ENCODE assay signal across 8 cellular contexts in the genomic region with DNA sequence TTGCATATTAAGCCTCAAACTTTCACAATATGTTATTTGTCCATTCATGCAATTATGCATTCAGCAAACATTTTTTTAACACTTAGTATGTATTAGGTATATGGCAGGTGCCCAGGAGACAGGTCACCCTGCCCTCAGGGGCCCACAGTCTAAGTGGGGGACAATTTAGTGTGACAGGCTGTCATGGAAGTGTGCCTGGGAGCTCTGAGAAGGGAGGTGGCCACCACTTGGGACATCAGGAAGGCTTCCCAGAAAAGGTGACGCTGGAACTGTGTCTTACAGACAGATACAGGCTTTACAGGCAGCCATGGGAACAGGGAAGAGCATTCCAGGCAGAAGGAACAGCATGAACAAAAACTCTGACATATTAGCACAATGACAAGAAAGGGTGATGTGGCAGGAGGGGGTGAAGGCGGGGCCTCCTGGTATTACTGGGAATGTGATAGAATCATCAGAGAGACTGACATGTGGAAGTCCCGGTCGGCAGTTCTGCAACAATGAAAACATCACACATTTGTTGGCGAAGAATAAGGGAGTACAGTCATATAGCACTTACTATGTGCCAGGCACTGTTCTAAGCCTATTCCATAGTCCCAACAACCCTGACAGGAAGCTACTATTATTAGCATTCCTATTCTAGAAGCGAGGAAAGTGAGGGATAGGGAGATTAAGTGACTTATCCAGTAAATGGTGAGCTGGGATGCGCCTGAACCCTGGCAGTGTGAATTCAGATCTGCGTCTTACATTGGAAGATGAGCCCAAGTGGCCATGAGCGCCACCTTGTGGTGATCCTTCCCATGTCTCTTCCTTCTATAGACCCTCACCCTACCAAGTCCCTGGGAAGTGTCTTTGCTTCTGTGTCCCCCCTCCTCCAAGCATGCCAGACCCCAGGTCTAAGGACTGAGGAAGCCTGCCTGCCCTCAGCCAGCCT. TPM values are rescaled to one million over a fixed set of nuclear protein-coding genes. Genes with fewer than 3 reads are reported as not detected.
A peak's percentile ranks its signal among the peaks of the same experiment; 100 is the strongest.
DNase-seq lines count a peak whose midpoint lies in the region; ATAC-seq and TF ChIP-seq lines count a peak whose summit lies in the region.

No MANE protein-coding gene starts in this region.

- H3K36me3 ChIP-seq in Peyer's patch (peaks cover 0 to 12% (median 0%) of the 10 kb centered on the region in 3 donors), neuronal stem cell (replicated peaks in 1 of 2; ENCODE audit: control insufficient read depth in 2 of 2, insufficient read depth in 2 of 2, low read length in 2 of 2) (no peaks in the 10 kb centered on the region)

- H3K4ac ChIP-seq in neuronal stem cell (ENCODE audit: low read length), result no peak overlapping the region

- no peak overlapping the region for H3K4me2 ChIP-seq in neuronal stem cell (ENCODE audit: insufficient read depth, low read length, poor library complexity, severe bottlenecking)

- H3K4me1 ChIP-seq in Peyer's patch (peaks cover 0 to 11% (median under 1%) of the 10 kb centered on the region in 4 donors), neuronal stem cell (ENCODE audit: control insufficient read depth in 2 of 2, insufficient read depth in 1 of 2, low read depth in 1 of 2, low read length in 2 of 2) (peaks cover 0 to 7% of the 10 kb centered on the region in 2 donors)

- ATAC-seq in CD4-positive, alpha-beta T cell (ENCODE audit: poor library complexity), result peak; percentile 63
- peak; percentile 56 to 59 for ATAC-seq in activated T-cell treated with anti-CD3 and anti-CD28 coated beads, Interleukin-2, amount 50 U/mL, for 72 hours (replicated peaks in 1 of 2)

- TF ChIP-seq POLR2A in Peyer's patch (IDR thresholded peaks at IDR 0.05), result no peak

- H3K23ac ChIP-seq in neuronal stem cell (ENCODE audit: low read depth, low read length, poor library complexity), result no peak overlapping the region

- CTCF ChIA-PET in CD4-positive, alpha-beta T cell (lab: Charles Lee), result interaction anchor here (0.7 to 6.5 kb wide), 16 partner anchors 11 to 152 kb away, joined by 3 to 112 read pairs (median 6); a partner anchor contains a TSS

- intact Hi-C loops in CD4-positive, alpha-beta T cell (cut with DNase I, micrococcal nuclease), result loop anchor here (1.0 to 2.0 kb wide), 4 partner anchors 16 to 150 kb away; no protein-coding TSS in a partner anchor

- peak overlapping the region; percentile 41 for H3K27ac ChIP-seq in CD4-positive, alpha-beta T cell (ENCODE audit: low read depth, low read length)
- H3K27ac ChIP-seq in Peyer's patch (no peak overlapping the region), neuronal stem cell (replicated peaks; ENCODE audit: low read length) (no peak overlapping the region)

- POLR2A ChIA-PET in CD4-positive, alpha-beta T cell (lab: Charles Lee), result interaction anchor here (0.7 to 12.1 kb wide), 6 partner anchors 8 to 74 kb away, joined by 3 to 262 read pairs (median 5); a partner anchor contains a TSS

- H3K36me3 Mint-ChIP-seq in CD4-positive, alpha-beta T cell (ENCODE audit: low read depth), result peaks cover 78% of the 10 kb centered on the region
- peaks cover 27 to 56% of the 10 kb centered on the region in 2 donors for H3K36me3 Mint-ChIP-seq in activated T-cell treated with anti-CD3 and anti-CD28 coated beads, Interleukin-2, amount 50 U/mL, for 72 hours (ENCODE audit: insufficient read depth in 2 of 2)
- H3K36me3 Mint-ChIP-seq in type B pancreatic cell, result no peaks in the 10 kb centered on the region

- no peak overlapping the region for H2AFZ ChIP-seq in neuronal stem cell (ENCODE audit: low read length)

- H3K4me3 Mint-ChIP-seq in CD4-positive, alpha-beta T cell, result peak overlapping the region; percentile 39
- H3K4me3 Mint-ChIP-seq in activated T-cell treated with anti-CD3 and anti-CD28 coated beads, Interleukin-2, amount 50 U/mL, for 72 hours, result peak overlapping the region; percentile 48 to 61
- no peak overlapping the region for H3K4me3 Mint-ChIP-seq in type B pancreatic cell

- no CpG with 5 or more reads among the region's 9 CpGs for WGBS in neuronal stem cell (ENCODE audit: extremely low coverage in 2 of 2, insufficient read length in 2 of 2, insufficient replicate concordance in 1 of 2), 2 donors

- peak; percentile 70 to 83 (median 76) for DNase-seq in CD4-positive, alpha-beta T cell
- DNase-seq in HK-2 (ENCODE audit: unreplicated experiment), result peak; percentile 60
- peak; percentile 78 to 94 (median 86) for DNase-seq in Peyer's patch
- peak; percentile 80 to 81 for DNase-seq in activated T-cell treated with anti-CD3 and anti-CD28 coated beads, Interleukin-2, amount 50 U/mL, for 72 hours
- peak; percentile 87 for DNase-seq in fibroblast of pulmonary artery (ENCODE audit: low read depth)
- DNase-seq in neuronal stem cell (ENCODE audit: low spot score), result peak; percentile 83
- no peak for DNase-seq in type B pancreatic cell (ENCODE audit: extremely low spot score, unreplicated experiment)
- DNase-seq in mesenteric fat pad (ENCODE audit: low spot score), result no peak

- peak overlapping the region; percentile 100 for H3K27ac Mint-ChIP-seq in CD4-positive, alpha-beta T cell
- H3K27ac Mint-ChIP-seq in activated T-cell treated with anti-CD3 and anti-CD28 coated beads, Interleukin-2, amount 50 U/mL, for 72 hours, result peak overlapping the region; percentile 64
- no peak overlapping the region for H3K27ac Mint-ChIP-seq in type B pancreatic cell

- TF ChIP-seq CTCF in CD4-positive, alpha-beta T cell (IDR thresholded peaks at IDR 0.05), result peak; percentile 93
- TF ChIP-seq CTCF in Peyer's patch (IDR thresholded peaks at IDR 0.05), result peak; percentile 63 to 77 (median 74)
- TF ChIP-seq CTCF in fibroblast of pulmonary artery (IDR thresholded peaks at IDR 0.05; ENCODE audit: low read length, missing control alignments), result peak; percentile 93
- peak; percentile 87 for TF ChIP-seq CTCF in type B pancreatic cell (conservative IDR thresholded peaks at IDR 0.05)

- peak overlapping the region; percentile 92 for H2AK5ac ChIP-seq in neuronal stem cell (ENCODE audit: low read depth, low read length)

- peaks cover 68% of the 10 kb centered on the region for H3K4me1 Mint-ChIP-seq in CD4-positive, alpha-beta T cell (ENCODE audit: low read depth)
- peaks cover 82% of the 10 kb centered on the region for H3K4me1 Mint-ChIP-seq in activated T-cell treated with anti-CD3 and anti-CD28 coated beads, Interleukin-2, amount 50 U/mL, for 72 hours (ENCODE audit: low read depth)
- no peaks in the 10 kb centered on the region for H3K4me1 Mint-ChIP-seq in type B pancreatic cell (ENCODE audit: unreplicated experiment)

- H3K79me1 ChIP-seq in neuronal stem cell (ENCODE audit: low read depth, low read length), result no peaks in the 10 kb centered on the region

- H3K4me3 ChIP-seq in Peyer's patch, result no peak overlapping the region
- no peak overlapping the region for H3K4me3 ChIP-seq in fibroblast of pulmonary artery (replicated peaks; ENCODE audit: low read depth, low read length)
- no peak overlapping the region for H3K4me3 ChIP-seq in neuronal stem cell (ENCODE audit: low read length in 2 of 2)

- no peak overlapping the region for H4K8ac ChIP-seq in neuronal stem cell (ENCODE audit: low read depth, low read length)

- H4K91ac ChIP-seq in neuronal stem cell (ENCODE audit: low read depth, low read length, poor library complexity), result no peak overlapping the region

- H2BK120ac ChIP-seq in neuronal stem cell (ENCODE audit: low read depth, low read length), result no peak overlapping the region

- peak overlapping the region; percentile 50 for H3K18ac ChIP-seq in neuronal stem cell (ENCODE audit: low read length)

- H3K14ac ChIP-seq in neuronal stem cell (ENCODE audit: low read length), result no peak overlapping the region

- no peaks in the 10 kb centered on the region for H3K9me3 ChIP-seq in CD4-positive, alpha-beta T cell (ENCODE audit: control insufficient read depth, low read length)
- H3K9me3 ChIP-seq in Peyer's patch (no peaks in the 10 kb centered on the region), neuronal stem cell (replicated peaks in 1 of 2; ENCODE audit: control insufficient read depth in 2 of 2, insufficient read depth in 1 of 2, low read depth in 1 of 2, low read length in 2 of 2) (no peaks in the 10 kb centered on the region)

- H2BK12ac ChIP-seq in neuronal stem cell (ENCODE audit: low read length), result no peak overlapping the region

- no peaks in the 10 kb centered on the region for H3K27me3 ChIP-seq in CD4-positive, alpha-beta T cell (ENCODE audit: control insufficient read depth, insufficient read depth, low read length)
- H3K27me3 ChIP-seq in Peyer's patch (no peaks in the 10 kb centered on the region), neuronal stem cell (ENCODE audit: control insufficient read depth in 3 of 3, insufficient read depth in 3 of 3, low read depth in 1 of 3, low read length in 3 of 3) (peaks cover 0 to 84% (median 10%) of the 10 kb centered on the region in 3 experiments)

- H3K27me3 Mint-ChIP-seq in CD4-positive, alpha-beta T cell, result no peaks in the 10 kb centered on the region
- H3K27me3 Mint-ChIP-seq in activated T-cell treated with anti-CD3 and anti-CD28 coated beads, Interleukin-2, amount 50 U/mL, for 72 hours (ENCODE audit: low read depth), result no peaks in the 10 kb centered on the region
- H3K27me3 Mint-ChIP-seq in type B pancreatic cell, result peaks cover 58% of the 10 kb centered on the region

- no peaks in the 10 kb centered on the region for H3K9me3 Mint-ChIP-seq in CD4-positive, alpha-beta T cell
- no peaks in the 10 kb centered on the region for H3K9me3 Mint-ChIP-seq in activated T-cell treated with anti-CD3 and anti-CD28 coated beads, Interleukin-2, amount 50 U/mL, for 72 hours
- no peaks in the 10 kb centered on the region for H3K9me3 Mint-ChIP-seq in type B pancreatic cell

- no peak overlapping the region for H3K9ac ChIP-seq in neuronal stem cell (ENCODE audit: low read depth, low read length, poor library complexity)

- peak overlapping the region; percentile 74 for H2BK15ac ChIP-seq in neuronal stem cell (ENCODE audit: low read length)

- H2BK5ac ChIP-seq in neuronal stem cell (ENCODE audit: low read length), result no peak overlapping the region

RNA-seq across cellular contexts. Expression of a gene that starts 13.7 kb away (rescaled TPM):
- total RNA-seq in CD4-positive, alpha-beta T cell, result 100 to 1,000 TPM; 378 to 387 TPM
- 10 to 100 TPM in 3 of 4 donors, 1 to 10 TPM in 1; 9.3 to 45.4 (median 15.8) TPM for total RNA-seq in Peyer's patch
- 100 to 1,000 TPM; 559 to 689 TPM for total RNA-seq in activated T-cell treated with anti-CD3 and anti-CD28 coated beads, Interleukin-2, amount 50 U/mL, for 72 hours
- 2.8 TPM for polyA plus RNA-seq in neuronal stem cell (2013, experiment 1 of 2)
- polyA plus RNA-seq in neuronal stem cell (2013, experiment 2 of 2), result 2.9 TPM
- total RNA-seq in type B pancreatic cell (ENCODE audit: low replicate concordance), result 1.9 and 6.0 TPM in 2 replicates
- total RNA-seq in mesenteric fat pad, result 51.2 TPM

RNA-seq across cellular contexts. Expression of a gene that starts 26.6 kb away (rescaled TPM):
- total RNA-seq in CD4-positive, alpha-beta T cell, result under 1 TPM; 0.20 to 0.27 TPM
- total RNA-seq in Peyer's patch (not detected), type B pancreatic cell (ENCODE audit: low replicate concordance) (not detected in 2 replicates), mesenteric fat pad (not detected)
- total RNA-seq in activated T-cell treated with anti-CD3 and anti-CD28 coated beads, Interleukin-2, amount 50 U/mL, for 72 hours, result 1 to 10 TPM; 1.4 to 1.7 TPM
- polyA plus RNA-seq in neuronal stem cell (2013, experiment 1 of 2), result 0.04 TPM
- 0.01 TPM for polyA plus RNA-seq in neuronal stem cell (2013, experiment 2 of 2)

Comparison
In these comparisons a context has a peak if more than half of its experiments do, and no peak if none do; other contexts are left out.
1. DNase-seq: peak in CD4-positive, alpha-beta T cell (10 of 10), HK-2 (single experiment), Peyer's patch (3 of 3), activated T-cell treated with anti-CD3 and anti-CD28 coated beads, Interleukin-2, amount 50 U/mL, for 72 hours (2 of 2), fibroblast of pulmonary artery (single experiment) and neuronal stem cell (single experiment); none in type B pancreatic cell (single experiment) and mesenteric fat pad (single experiment).
2. Peak in every context shown above with its lines, with median percentiles within 50 percentile points of each other: CTCF ChIP-seq.